In genomic region chr10:89332092-89332633, GRCh38 we compare ENCODE assay signal across 8 cellular contexts. TPM values are rescaled to one million over a fixed set of nuclear protein-coding genes. Genes with fewer than 3 reads are reported as not detected.
A peak's percentile ranks its signal among the peaks of the same experiment; 100 is the strongest.
DNase-seq lines count a peak whose midpoint lies in the region; ATAC-seq, FAIRE-seq and TF ChIP-seq lines count a peak whose summit lies in the region.

No MANE protein-coding gene starts in this region.

- peak overlapping the region; percentile 71 to 95 (median 86) for H3K4me3 Mint-ChIP-seq in CD4-positive, CD25-positive, alpha-beta regulatory T cell
- peak overlapping the region; percentile 82 for H3K4me3 Mint-ChIP-seq in activated CD4-positive, alpha-beta T cell treated with anti-CD3 and anti-CD28 coated beads, Interleukin-2, amount 10 ng/mL, durations not matched to agents 7 days and 5 days
- peak overlapping the region; percentile 74 for H3K4me3 Mint-ChIP-seq in osteocyte (ENCODE audit: unreplicated experiment)

- POLR2A ChIA-PET in activated CD4-positive, alpha-beta T cell treated with anti-CD3 and anti-CD28 coated beads, Interleukin-2, amount 10 ng/mL, durations not matched to agents 7 days and 5 days (lab: Charles Lee) = interaction anchor here (0.6 to 2.4 kb wide), 5 partner anchors 24 to 60 kb away, joined by 3 to 13 read pairs (median 3); partner anchors contain the start of genes IFIT1 and IFIT2

- no peak for TF ChIP-seq POLR2A in H54 (IDR thresholded peaks at IDR 0.05; ENCODE audit: low read depth, low read length)

- CTCF ChIA-PET in activated CD4-positive, alpha-beta T cell treated with anti-CD3 and anti-CD28 coated beads, Interleukin-2, amount 10 ng/mL, durations not matched to agents 7 days and 5 days (lab: Charles Lee) = interaction anchor here (0.8 to 1.2 kb wide), 6 partner anchors 27 to 75 kb away, joined by 3 to 6 read pairs (median 3); partner anchors contain the start of gene IFIT1

- no peaks in the 10 kb centered on the region for H3K9me3 ChIP-seq in CD4-positive, CD25-positive, alpha-beta regulatory T cell (ENCODE audit: control insufficient read depth in 2 of 2, low read length in 2 of 2)

- H3K27me3 ChIP-seq in CD4-positive, CD25-positive, alpha-beta regulatory T cell (ENCODE audit: control insufficient read depth, insufficient read depth, low read length) = no peaks in the 10 kb centered on the region

- H3K4me1 Mint-ChIP-seq in CD4-positive, CD25-positive, alpha-beta regulatory T cell = peaks cover 27 to 92% (median 63%) of the 10 kb centered on the region in 4 donors
- H3K4me1 Mint-ChIP-seq in activated CD4-positive, alpha-beta T cell treated with anti-CD3 and anti-CD28 coated beads, Interleukin-2, amount 10 ng/mL, durations not matched to agents 7 days and 5 days = peaks cover 89% of the 10 kb centered on the region
- peaks cover 65% of the 10 kb centered on the region for H3K4me1 Mint-ChIP-seq in osteocyte (ENCODE audit: unreplicated experiment)

- peak overlapping the region; percentile 75 for H3K27ac ChIP-seq in CD4-positive, CD25-positive, alpha-beta regulatory T cell (ENCODE audit: insufficient read depth, low read length, poor library complexity, severe bottlenecking)

- peak overlapping the region; percentile 95 for H3K4me3 ChIP-seq in CD4-positive, CD25-positive, alpha-beta regulatory T cell (ENCODE audit: low read depth, low read length)
- H3K4me3 ChIP-seq in fibroblast of mammary gland (ENCODE audit: control insufficient read depth, low read depth, low read length) = peak overlapping the region; percentile 36

- H3K36me3 Mint-ChIP-seq in CD4-positive, CD25-positive, alpha-beta regulatory T cell = no peaks in the 10 kb centered on the region
- H3K36me3 Mint-ChIP-seq in activated CD4-positive, alpha-beta T cell treated with anti-CD3 and anti-CD28 coated beads, Interleukin-2, amount 10 ng/mL, durations not matched to agents 7 days and 5 days (ENCODE audit: low read depth) = peaks cover 63% of the 10 kb centered on the region
- H3K36me3 Mint-ChIP-seq in osteocyte (ENCODE audit: unreplicated experiment) = peaks cover 5% of the 10 kb centered on the region

- FAIRE-seq in H54 (lab: Jason Lieb, UNC) = no peak

- no peak for TF ChIP-seq CTCF in fibroblast of mammary gland (conservative IDR thresholded peaks at IDR 0.05; ENCODE audit: control insufficient read depth, insufficient read depth, low read depth, low read length)
- no peak for TF ChIP-seq CTCF in osteocyte (IDR thresholded peaks at IDR 0.05)

- H3K27ac Mint-ChIP-seq in CD4-positive, CD25-positive, alpha-beta regulatory T cell = peak overlapping the region; percentile 82 to 96 (median 95)
- peak overlapping the region; percentile 92 for H3K27ac Mint-ChIP-seq in activated CD4-positive, alpha-beta T cell treated with anti-CD3 and anti-CD28 coated beads, Interleukin-2, amount 10 ng/mL, durations not matched to agents 7 days and 5 days
- peak overlapping the region; percentile 89 for H3K27ac Mint-ChIP-seq in osteocyte (ENCODE audit: unreplicated experiment)

- H3K4me1 ChIP-seq in CD4-positive, CD25-positive, alpha-beta regulatory T cell (ENCODE audit: control insufficient read depth, insufficient read depth, low read length, poor library complexity, severe bottlenecking) = peaks cover 64% of the 10 kb centered on the region

- no peaks in the 10 kb centered on the region for H3K9me3 Mint-ChIP-seq in CD4-positive, CD25-positive, alpha-beta regulatory T cell
- no peaks in the 10 kb centered on the region for H3K9me3 Mint-ChIP-seq in activated CD4-positive, alpha-beta T cell treated with anti-CD3 and anti-CD28 coated beads, Interleukin-2, amount 10 ng/mL, durations not matched to agents 7 days and 5 days
- H3K9me3 Mint-ChIP-seq in osteocyte (ENCODE audit: unreplicated experiment) = no peaks in the 10 kb centered on the region

- H3K36me3 ChIP-seq in CD4-positive, CD25-positive, alpha-beta regulatory T cell (ENCODE audit: control insufficient read depth, insufficient read depth, low read length) = no peaks in the 10 kb centered on the region

- peak; percentile 10 to 84 (median 58) for DNase-seq in CD4-positive, CD25-positive, alpha-beta regulatory T cell
- DNase-seq in activated CD4-positive, alpha-beta T cell treated with anti-CD3 and anti-CD28 coated beads, Interleukin-2, amount 10 ng/mL, durations not matched to agents 7 days and 5 days = peak; percentile 64
- DNase-seq in fibroblast of mammary gland (ENCODE audit: low read depth) = peak; percentile 76
- DNase-seq in osteocyte (ENCODE audit: extremely low spot score, unreplicated experiment) = no peak
- no peak for DNase-seq in cerebellar nuclear complex (lab: John Stamatoyannopoulos, UW)
- DNase-seq in H54 (ENCODE audit: insufficient read length, low spot score) = no peak

- peak; percentile 26 to 31 for ATAC-seq in CD4-positive, CD25-positive, alpha-beta regulatory T cell (ENCODE audit: low read depth in 2 of 2)
- ATAC-seq in GM19372 (IDR thresholded peaks at IDR 0.05; ENCODE audit: low read depth, unreplicated experiment) (peak; percentile 51), HG03565 (IDR thresholded peaks at IDR 0.05; ENCODE audit: unreplicated experiment) (peak; percentile 24)

- H3K27me3 Mint-ChIP-seq in CD4-positive, CD25-positive, alpha-beta regulatory T cell = peaks cover 9% of the 10 kb centered on the region
- H3K27me3 Mint-ChIP-seq in activated CD4-positive, alpha-beta T cell treated with anti-CD3 and anti-CD28 coated beads, Interleukin-2, amount 10 ng/mL, durations not matched to agents 7 days and 5 days = peaks cover 6% of the 10 kb centered on the region
- no peaks in the 10 kb centered on the region for H3K27me3 Mint-ChIP-seq in osteocyte (ENCODE audit: unreplicated experiment)

RNA-seq across cellular contexts. Expression of gene IFIT3, which starts 4.4 kb away (rescaled TPM):
- total RNA-seq in CD4-positive, CD25-positive, alpha-beta regulatory T cell = 9.0 TPM
- polyA plus RNA-seq in CD4-positive, CD25-positive, alpha-beta regulatory T cell = 10 to 100 TPM; 12.4 to 25.9 (median 18.1) TPM
- total RNA-seq in activated CD4-positive, alpha-beta T cell treated with anti-CD3 and anti-CD28 coated beads, Interleukin-2, amount 10 ng/mL, durations not matched to agents 7 days and 5 days = 10 to 100 TPM; 51.1 to 55.4 TPM
- total RNA-seq in osteocyte = 19.9 and 22.7 TPM in 2 replicates

RNA-seq across cellular contexts. Expression of gene IFIT2, which starts 30.3 kb away (rescaled TPM):
- 10.0 TPM for total RNA-seq in CD4-positive, CD25-positive, alpha-beta regulatory T cell
- 1 to 10 TPM; 3.6 to 6.3 (median 4.7) TPM for polyA plus RNA-seq in CD4-positive, CD25-positive, alpha-beta regulatory T cell
- 10 to 100 TPM in 1 of 2 experiments, 1 to 10 TPM in 1; 9.9 to 10.2 TPM for total RNA-seq in activated CD4-positive, alpha-beta T cell treated with anti-CD3 and anti-CD28 coated beads, Interleukin-2, amount 10 ng/mL, durations not matched to agents 7 days and 5 days
- 8.8 and 11.0 TPM in 2 replicates for total RNA-seq in osteocyte

RNA-seq across cellular contexts. Expression of gene IFIT1B, which starts 45.7 kb away (rescaled TPM):
- not detected for total RNA-seq in CD4-positive, CD25-positive, alpha-beta regulatory T cell
- under 1 TPM in 1 of 4 donors, not detected in 3; 0.08 TPM for polyA plus RNA-seq in CD4-positive, CD25-positive, alpha-beta regulatory T cell
- not detected for total RNA-seq in activated CD4-positive, alpha-beta T cell treated with anti-CD3 and anti-CD28 coated beads, Interleukin-2, amount 10 ng/mL, durations not matched to agents 7 days and 5 days
- total RNA-seq in osteocyte = not detected in 2 replicates

Comparison
In these comparisons a context has a peak if more than half of its experiments do, and no peak if none do; other contexts are left out.
1. DNase-seq: peak in CD4-positive, CD25-positive, alpha-beta regulatory T cell (3 of 3), activated CD4-positive, alpha-beta T cell treated with anti-CD3 and anti-CD28 coated beads, Interleukin-2, amount 10 ng/mL, durations not matched to agents 7 days and 5 days (single experiment) and fibroblast of mammary gland (single experiment); none in osteocyte (single experiment), cerebellar nuclear complex (0 of 2) and H54 (single experiment).
2. Peak in every context shown above with its lines, with median percentiles within 50 percentile points of each other: ATAC-seq, H3K27ac Mint-ChIP-seq and H3K4me3 Mint-ChIP-seq.